ENCODE assay signal across 7 cellular contexts in the genomic region with DNA sequence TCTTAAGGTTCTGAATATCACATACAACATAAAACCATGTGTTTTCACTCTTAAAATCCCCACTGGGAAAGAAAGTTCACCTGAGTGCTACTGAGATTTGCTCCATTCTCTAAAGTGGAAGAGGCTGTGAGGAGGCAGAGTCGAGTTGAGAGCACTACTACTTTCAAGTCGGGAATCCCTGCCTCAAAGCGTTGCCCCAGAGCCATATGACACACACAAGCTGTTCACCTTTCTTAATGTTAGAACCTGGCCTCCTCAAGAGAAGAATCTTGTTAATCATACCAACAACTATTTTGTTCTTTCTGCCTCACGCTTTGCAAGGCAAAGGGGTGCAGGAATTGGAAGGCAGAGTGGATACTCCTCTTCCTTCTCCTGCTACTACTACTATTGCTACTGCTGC.
"Had no signal": no experiment of that assay in that cellular context is flagged by ENCODE, and none has a peak within 500 bp of the region (broad histone marks: within the 10 kb centered on the region; RNA-seq: fewer than 3 reads in every experiment).

No MANE protein-coding gene starts in this region.

- ATAC-seq: HepG2, K562 had no signal

- H3K4me1 Mint-ChIP-seq: IgD-negative memory B cell had no signal

- DNase-seq: IMR-90, KBM-7, KG1 had no signal

- FAIRE-seq: HepG2, K562 had no signal

- H3K27ac ChIP-seq: HL-60 had no signal

- H3K4me3 ChIP-seq: K562 had no signal
